ENCODE assay signal across 22 cellular contexts in genomic region chr2:237636578-237636977, GRCh38. TPM values are rescaled to one million over a fixed set of nuclear protein-coding genes. Genes with fewer than 3 reads are reported as not detected.
"Had no signal": no experiment of that assay in that cellular context is flagged by ENCODE, and none has a peak within 500 bp of the region (broad histone marks: within the 10 kb centered on the region; RNA-seq: fewer than 3 reads in every experiment).

No MANE protein-coding gene starts in this region.

- H3K4me1 ChIP-seq: colonic mucosa had no signal

- DNase-seq: activated CD4-positive, alpha-beta T cell treated with anti-CD3 and anti-CD28 coated beads, Interleukin-2, amount 50 U/mL, for 1 hour; activated effector memory CD4-positive, alpha-beta T cell treated with anti-CD3 and anti-CD28 coated beads, Interleukin-2, amount 50 U/mL, for 16 hours; activated naive CD4-positive, alpha-beta T cell treated with anti-CD3 and anti-CD28 coated beads, Interleukin-2, amount 50 U/mL, for 16 hours; central memory CD4-positive, alpha-beta T cell; colonic mucosa; heart right ventricle; left colon; mesendoderm; naive B cell; ovary; right cardiac atrium; stimulated activated CD4-positive, alpha-beta T cell treated with anti-CD3 and anti-CD28 coated beads, Interleukin-1b, Interleukin-23, amount 100 ng/mL, for 48 hours; stimulated activated naive B cell treated with anti-CD40 and anti-IgM and Interleukin-4, amounts not matched to agents 10 μg/mL and 1 μg/mL and 100 μg/mL, for 72 hours; trophoblast cell had no signal

- ATAC-seq: activated CD4-positive, CD25-positive, alpha-beta regulatory T cell treated with anti-CD3 and anti-CD28 coated beads, Interleukin-2, amount 50 U/mL, for 24 hours; heart right ventricle; left colon; right cardiac atrium; SK-N-SH treated with all-trans-retinoic acid at 6 μM for 48 hours; stimulated activated naive B cell treated with anti-CD40 and anti-IgM and Interleukin-4, amounts not matched to agents 10 μg/mL and 1 μg/mL and 100 μg/mL, for 72 hours had no signal

- H3K27me3 ChIP-seq: ascending aorta, colonic mucosa, heart right ventricle, ovary had no signal

- H3K4me3 ChIP-seq: ascending aorta, colonic mucosa, heart right ventricle, ovary, skin epidermis had no signal

- H3K27ac ChIP-seq: ascending aorta, colonic mucosa, heart right ventricle, ovary, skin epidermis, VCaP had no signal

- H3K27ac Mint-ChIP-seq: stimulated activated naive B cell treated with anti-CD40 and anti-IgM and Interleukin-4, amounts not matched to agents 10 μg/mL and 1 μg/mL and 100 μg/mL, for 72 hours had no signal

- H3K4me3 Mint-ChIP-seq: naive B cell; stimulated activated naive B cell treated with anti-CD40 and anti-IgM and Interleukin-4, amounts not matched to agents 10 μg/mL and 1 μg/mL and 100 μg/mL, for 72 hours had no signal

- H3K36me3 ChIP-seq: colonic mucosa, ovary had no signal

- H3K9me3 ChIP-seq: ascending aorta, colonic mucosa, ovary had no signal

RNA-seq across cellular contexts. Expression of gene RAB17, which starts 46.0 kb away (rescaled TPM):
- total RNA-seq: activated CD8-positive, alpha-beta memory T cell treated with anti-CD3 and anti-CD28 coated beads for 36 hours; T-helper 2 cell treated with Interferon-gamma antibody and Interleukin-4, amounts not matched to agents 100 ng/mL and 5 ng/mL, for 36 hours; temporal lobe had no signal
